8 cellular contexts compared by ENCODE assay signal in genomic region chr1:222928212-222928611, GRCh38.
DNase-seq lines count a peak whose midpoint lies in the region; ATAC-seq lines count a peak whose summit lies in the region.

No MANE protein-coding gene starts in this region.

- H3K27ac Mint-ChIP-seq in stimulated activated naive CD8-positive, alpha-beta T cell treated with anti-CD3 and anti-CD28 coated beads, Interleukin-15, amount 100 ng/mL, for 72 hours = no peak overlapping the region

- no peaks in the 10 kb centered on the region for H3K9me3 Mint-ChIP-seq in stimulated activated naive CD8-positive, alpha-beta T cell treated with anti-CD3 and anti-CD28 coated beads, Interleukin-15, amount 100 ng/mL, for 72 hours

- H3K27me3 ChIP-seq in neuron (ENCODE audit: insufficient read depth, low read length) = no peaks in the 10 kb centered on the region

- H2AFZ ChIP-seq in neuron (ENCODE audit: low read depth, low read length) = no peak overlapping the region

- H3K4me3 ChIP-seq in neuron (ENCODE audit: low read length) = peak overlapping the region; percentile 30

- H3K4me1 Mint-ChIP-seq in stimulated activated naive CD8-positive, alpha-beta T cell treated with anti-CD3 and anti-CD28 coated beads, Interleukin-15, amount 100 ng/mL, for 72 hours = no peaks in the 10 kb centered on the region

- peak; percentile 79 for DNase-seq in ELF-1 (ENCODE audit: low read depth, low spot score)
- peak; percentile 84 to 86 for DNase-seq in SHP77 (lab: John Stamatoyannopoulos, UW)
- peak; percentile 36 for DNase-seq in glomerular visceral epithelial cell (ENCODE audit: extremely low spot score)
- DNase-seq in effector CD4-positive, alpha-beta T cell = no peak
- no peak for DNase-seq in NK-92 (lab: John Stamatoyannopoulos, UW; ENCODE audit: unreplicated experiment)
- DNase-seq in stimulated activated naive CD8-positive, alpha-beta T cell treated with anti-CD3 and anti-CD28 coated beads, Interleukin-15, amount 100 ng/mL, for 72 hours = no peak

- H3K9me3 ChIP-seq in neuron (ENCODE audit: low read length) = no peaks in the 10 kb centered on the region

- H3K4me3 Mint-ChIP-seq in stimulated activated naive CD8-positive, alpha-beta T cell treated with anti-CD3 and anti-CD28 coated beads, Interleukin-15, amount 100 ng/mL, for 72 hours = no peak overlapping the region

- H3K36me3 ChIP-seq in neuron (ENCODE audit: insufficient read depth, low read length) = no peaks in the 10 kb centered on the region

- ATAC-seq in stimulated activated naive CD8-positive, alpha-beta T cell treated with anti-CD3 and anti-CD28 coated beads, Interleukin-15, amount 100 ng/mL, for 72 hours = no peak
- ATAC-seq in GM19328 (IDR thresholded peaks at IDR 0.05; ENCODE audit: unreplicated experiment) = no peak

- H3K4me1 ChIP-seq in neuron (ENCODE audit: insufficient read depth, low read length) = peaks cover 28% of the 10 kb centered on the region

- H3K27me3 Mint-ChIP-seq in stimulated activated naive CD8-positive, alpha-beta T cell treated with anti-CD3 and anti-CD28 coated beads, Interleukin-15, amount 100 ng/mL, for 72 hours = no peaks in the 10 kb centered on the region

Comparison
In these comparisons a context has a peak if more than half of its experiments do, and no peak if none do; other contexts are left out.
1. DNase-seq: peak in ELF-1 (single experiment), SHP77 (2 of 2) and glomerular visceral epithelial cell (single experiment); none in effector CD4-positive, alpha-beta T cell (single experiment), NK-92 (single experiment) and stimulated activated naive CD8-positive, alpha-beta T cell treated with anti-CD3 and anti-CD28 coated beads, Interleukin-15, amount 100 ng/mL, for 72 hours (0 of 2).